In genomic region chr15:56124391-56124790, GRCh38 we compare ENCODE assay signal across 29 cellular contexts.
"Had no signal": no experiment of that assay in that cellular context is flagged by ENCODE, and none has a peak within 500 bp of the region (broad histone marks: within the 10 kb centered on the region; RNA-seq: fewer than 3 reads in every experiment).

No MANE protein-coding gene starts in this region.

- H3K27ac Mint-ChIP-seq: activated T-helper 1 cell treated with anti-CD3 and anti-CD28 coated beads, Interleukin-12 subunit alpha, Interleukin-12 subunit beta, Interleukin-2, Interleukin-4 antibody, amounts not matched to agents 30 ng/mL and 10 ng/mL and 1 ng/mL, durations not matched to agents 14 hours and 24 hours and 36 hours; natural killer cell; neural progenitor cell; stimulated activated memory B cell treated with anti-CD40 and anti-IgM and Interleukin-4, amounts not matched to agents 10 μg/mL and 1 μg/mL and 100 μg/mL, for 72 hours had no signal

- H3K4me3 ChIP-seq: colonic mucosa, left ventricle myocardium inferior, lung, neural progenitor cell, right atrium auricular region, smooth muscle cell, stomach, thyroid gland, upper lobe of right lung had no signal

- FAIRE-seq: endometrium, frontal cortex, islet of Langerhans had no signal

- H3K4me1 ChIP-seq: colonic mucosa, left ventricle myocardium inferior, neural progenitor cell, right atrium auricular region, stomach, thyroid gland, upper lobe of right lung had no signal

- H2AFZ ChIP-seq: neural progenitor cell had no signal

- H3K27ac ChIP-seq: colonic mucosa, left ventricle myocardium inferior, neural progenitor cell, right atrium auricular region, stomach, thyroid gland, upper lobe of right lung, WERI-Rb-1 had no signal

- H3K27me3 Mint-ChIP-seq: stimulated activated memory B cell treated with anti-CD40 and anti-IgM and Interleukin-4, amounts not matched to agents 10 μg/mL and 1 μg/mL and 100 μg/mL, for 72 hours had no signal

- DNase-seq: activated CD4-positive, alpha-beta T cell treated with anti-CD3 and anti-CD28 coated beads for 48 hours; activated CD4-positive, alpha-beta T cell treated with anti-CD3 and anti-CD28 coated beads, Interleukin-2, amount 50 U/mL, for 48 hours; activated CD8-positive, alpha-beta memory T cell treated with anti-CD3 and anti-CD28 coated beads, Interleukin-2, amount 50 U/mL, for 4 hours; activated gamma-delta T cell treated with Interleukin-2 at 50 U/mL for 16 hours; activated naive CD4-positive, alpha-beta T cell treated with anti-CD3 and anti-CD28 coated beads, Interleukin-2, amount 50 U/mL, for 16 hours; activated T-cell treated with anti-CD3 and anti-CD28 coated beads, Interleukin-2, amount 50 U/mL, for 1 hour; amygdala; colonic mucosa; effector CD8-positive, alpha-beta T cell; left ventricle myocardium inferior; mesendoderm; natural killer cell; stimulated activated CD4-positive, alpha-beta T cell treated with anti-CD3 and anti-CD28 coated beads, Interleukin-1b, Interleukin-23, amount 100 ng/mL, for 48 hours; stimulated activated CD4-positive, alpha-beta T cell treated with anti-CD3 and anti-CD28 coated beads, Interleukin-4, amount 100 ng/mL, for 4 hours; stimulated activated CD8-positive, alpha-beta memory T cell treated with anti-CD3 and anti-CD28 coated beads, Interleukin-4, amount 100 ng/mL, for 48 hours; stomach; T1000; thyroid gland; upper lobe of right lung; WERI-Rb-1 had no signal

- H3K9me3 ChIP-seq: colonic mucosa, thyroid gland had no signal

- H3K4me2 ChIP-seq: neural progenitor cell, smooth muscle cell had no signal

- H3K9ac ChIP-seq: neural progenitor cell had no signal

- H3K36me3 ChIP-seq: colonic mucosa, thyroid gland, upper lobe of right lung, WERI-Rb-1 had no signal

- H3K4me3 Mint-ChIP-seq: activated T-helper 1 cell treated with anti-CD3 and anti-CD28 coated beads, Interleukin-12 subunit alpha, Interleukin-12 subunit beta, Interleukin-2, Interleukin-4 antibody, amounts not matched to agents 30 ng/mL and 10 ng/mL and 1 ng/mL, durations not matched to agents 14 hours and 24 hours and 36 hours; natural killer cell; neural progenitor cell; stimulated activated memory B cell treated with anti-CD40 and anti-IgM and Interleukin-4, amounts not matched to agents 10 μg/mL and 1 μg/mL and 100 μg/mL, for 72 hours had no signal

- H3K4me1 Mint-ChIP-seq: natural killer cell; neural progenitor cell; stimulated activated memory B cell treated with anti-CD40 and anti-IgM and Interleukin-4, amounts not matched to agents 10 μg/mL and 1 μg/mL and 100 μg/mL, for 72 hours had no signal

- H3K27me3 ChIP-seq: colonic mucosa, neural progenitor cell, right atrium auricular region, stomach, thyroid gland, upper lobe of right lung had no signal
